Comparison of ENCODE assay signal across 22 cellular contexts in the genomic region with DNA sequence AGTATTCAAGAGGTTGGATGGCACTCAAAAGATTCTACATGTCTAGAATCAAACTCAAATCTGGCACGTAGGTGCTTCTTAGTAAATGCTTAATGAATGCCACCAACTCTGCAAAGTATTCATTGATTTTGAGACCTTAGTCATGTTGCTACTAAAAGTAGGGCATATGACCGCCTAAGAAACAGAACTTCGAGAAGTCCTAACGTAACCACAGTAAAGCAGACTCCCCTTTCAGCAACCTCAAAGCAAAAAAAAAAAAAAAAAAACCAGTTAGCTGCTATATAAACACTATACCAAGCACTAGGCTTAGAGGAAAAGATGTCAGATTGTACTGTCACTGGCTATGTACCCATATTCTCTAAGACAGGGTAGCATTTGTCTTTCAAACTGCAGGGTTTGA. TPM values are rescaled to one million over a fixed set of nuclear protein-coding genes. Genes with fewer than 3 reads are reported as not detected.
DNase-seq lines count a peak whose midpoint lies in the region; ATAC-seq, FAIRE-seq and TF ChIP-seq lines count a peak whose summit lies in the region.
"Had no signal": no experiment of that assay in that cellular context is flagged by ENCODE, and none has a peak within 500 bp of the region (broad histone marks: within the 10 kb centered on the region; RNA-seq: fewer than 3 reads in every experiment).

No MANE protein-coding gene starts in this region.

- H3K27ac ChIP-seq in CD4-positive, alpha-beta memory T cell (ENCODE audit: low read depth, low read length), result no peak overlapping the region
- H3K27ac ChIP-seq: 22Rv1, BLaER1, GM23248 had no signal

- no peak for TF ChIP-seq POLR2A in GM12892 (IDR thresholded peaks at IDR 0.05; ENCODE audit: low read depth, low read length)

- POLR2A ChIA-PET in activated CD4-positive, alpha-beta T cell treated with anti-CD3 and anti-CD28 coated beads for 36 hours (lab: Charles Lee), result interaction anchor here (0.7 kb wide), 1 partner anchor 34 kb away, joined by 3 read pairs; no protein-coding TSS in a partner anchor
- POLR2A ChIA-PET in CD4-positive, alpha-beta memory T cell (lab: Charles Lee; ENCODE audit: partially characterized antibody), result no interaction called here
- POLR2A ChIA-PET in activated CD4-positive, alpha-beta memory T cell treated with anti-CD3 and anti-CD28 coated beads, Interleukin-2, amount 10 ng/mL, durations not matched to agents 7 days and 5 days (lab: Charles Lee), result no interaction called here

- DNase-seq in activated CD4-positive, alpha-beta T cell treated with anti-CD3 and anti-CD28 coated beads for 36 hours, result no peak
- DNase-seq in activated CD4-positive, alpha-beta T cell treated with anti-CD3 and anti-CD28 coated beads for 4 hours, result no peak
- peak in 4 of 5 donors; percentile 7 to 30 (median 20) for DNase-seq in CD4-positive, alpha-beta memory T cell
- DNase-seq in activated CD4-positive, alpha-beta memory T cell treated with anti-CD3 and anti-CD28 coated beads, Interleukin-2, amount 10 ng/mL, durations not matched to agents 7 days and 5 days, result no peak
- DNase-seq in nephron progenitor cell (no peak), A172 (ENCODE audit: low spot score) (no peak), SW480 (ENCODE audit: low spot score) (no peak), GM12892 (ENCODE audit: insufficient read length) (no peak)
- DNase-seq: DMS79, GM23248, MV-4-11, NCI-H1417 treated with DMSO at 0.1 percent for 48 hours, NCI-H2029, NCI-H2171 treated with DMSO at 0.1 percent for 48 hours, SHP77 had no signal

- H3K36me3 ChIP-seq in CD4-positive, alpha-beta memory T cell (ENCODE audit: insufficient read depth, low read length), result peaks cover 55% of the 10 kb centered on the region

- intact Hi-C loops in activated CD4-positive, alpha-beta T cell treated with anti-CD3 and anti-CD28 coated beads for 36 hours (cut with DNase I, micrococcal nuclease), result loop anchor here in 1 of 2 experiments (10.0 kb wide), 1 partner anchor 505 kb away; no protein-coding TSS in a partner anchor
- intact Hi-C loops in CD4-positive, alpha-beta memory T cell (cut with micrococcal nuclease), result no loop called here

- H3K4me1 Mint-ChIP-seq in activated CD4-positive, alpha-beta T cell treated with anti-CD3 and anti-CD28 coated beads for 36 hours, result peaks cover 14% of the 10 kb centered on the region
- peaks cover 8 to 20% (median 14%) of the 10 kb centered on the region in 4 donors for H3K4me1 Mint-ChIP-seq in CD4-positive, alpha-beta memory T cell
- peaks cover 11% of the 10 kb centered on the region for H3K4me1 Mint-ChIP-seq in activated CD4-positive, alpha-beta memory T cell treated with anti-CD3 and anti-CD28 coated beads, Interleukin-2, amount 10 ng/mL, durations not matched to agents 7 days and 5 days
- peaks cover 7% of the 10 kb centered on the region for H3K4me1 Mint-ChIP-seq in nephron progenitor cell
- H3K4me1 Mint-ChIP-seq: IgD-negative memory B cell had no signal

- no peak for FAIRE-seq in GM12892 (lab: Jason Lieb, UNC)
- FAIRE-seq: GM12878, GM19239, RCC 7860 had no signal

- CTCF ChIA-PET in activated CD4-positive, alpha-beta T cell treated with anti-CD3 and anti-CD28 coated beads for 36 hours (lab: Charles Lee), result no interaction called here
- CTCF ChIA-PET in CD4-positive, alpha-beta memory T cell (lab: Charles Lee; ENCODE audit: partially characterized antibody), result no interaction called here
- CTCF ChIA-PET in activated CD4-positive, alpha-beta memory T cell treated with anti-CD3 and anti-CD28 coated beads, Interleukin-2, amount 10 ng/mL, durations not matched to agents 7 days and 5 days (lab: Charles Lee), result no interaction called here

- no peaks in the 10 kb centered on the region for H3K27me3 ChIP-seq in CD4-positive, alpha-beta memory T cell (ENCODE audit: insufficient read depth, low read length)
- H3K27me3 ChIP-seq: BLaER1 had no signal

- H3K4me3 ChIP-seq in CD4-positive, alpha-beta memory T cell (ENCODE audit: low read length in 2 of 2), result no peak overlapping the region
- H3K4me3 ChIP-seq: BLaER1, GM12878, GM23248 had no signal

- ATAC-seq in activated CD4-positive, alpha-beta T cell treated with anti-CD3 and anti-CD28 coated beads for 36 hours, result peak; percentile 37
- ATAC-seq: GM12878, HCT116 had no signal

- H3K4me1 ChIP-seq in CD4-positive, alpha-beta memory T cell (ENCODE audit: insufficient read depth, low read length), result no peaks in the 10 kb centered on the region
- H3K4me1 ChIP-seq: BLaER1 had no signal

- peaks cover 70% of the 10 kb centered on the region for H3K36me3 Mint-ChIP-seq in activated CD4-positive, alpha-beta T cell treated with anti-CD3 and anti-CD28 coated beads for 36 hours (ENCODE audit: low read depth)
- peaks cover 55 to 87% of the 10 kb centered on the region in 2 donors for H3K36me3 Mint-ChIP-seq in CD4-positive, alpha-beta memory T cell
- H3K36me3 Mint-ChIP-seq in activated CD4-positive, alpha-beta memory T cell treated with anti-CD3 and anti-CD28 coated beads, Interleukin-2, amount 10 ng/mL, durations not matched to agents 7 days and 5 days (ENCODE audit: low read depth), result peaks cover 87% of the 10 kb centered on the region
- H3K36me3 Mint-ChIP-seq in nephron progenitor cell (ENCODE audit: low read depth), result peaks cover 80% of the 10 kb centered on the region

- H3K9me3 Mint-ChIP-seq in activated CD4-positive, alpha-beta T cell treated with anti-CD3 and anti-CD28 coated beads for 36 hours (ENCODE audit: low read depth), result no peaks in the 10 kb centered on the region
- H3K9me3 Mint-ChIP-seq in CD4-positive, alpha-beta memory T cell, result no peaks in the 10 kb centered on the region
- H3K9me3 Mint-ChIP-seq in activated CD4-positive, alpha-beta memory T cell treated with anti-CD3 and anti-CD28 coated beads, Interleukin-2, amount 10 ng/mL, durations not matched to agents 7 days and 5 days, result no peaks in the 10 kb centered on the region
- H3K9me3 Mint-ChIP-seq in nephron progenitor cell, result no peaks in the 10 kb centered on the region
- H3K9me3 Mint-ChIP-seq: IgD-negative memory B cell had no signal

- no peaks in the 10 kb centered on the region for H3K27me3 Mint-ChIP-seq in activated CD4-positive, alpha-beta T cell treated with anti-CD3 and anti-CD28 coated beads for 36 hours
- no peaks in the 10 kb centered on the region for H3K27me3 Mint-ChIP-seq in CD4-positive, alpha-beta memory T cell
- no peaks in the 10 kb centered on the region for H3K27me3 Mint-ChIP-seq in activated CD4-positive, alpha-beta memory T cell treated with anti-CD3 and anti-CD28 coated beads, Interleukin-2, amount 10 ng/mL, durations not matched to agents 7 days and 5 days
- no peaks in the 10 kb centered on the region for H3K27me3 Mint-ChIP-seq in nephron progenitor cell (ENCODE audit: low read depth, poor library complexity)
- H3K27me3 Mint-ChIP-seq: IgD-negative memory B cell had no signal

- H3K9me3 ChIP-seq in CD4-positive, alpha-beta memory T cell (ENCODE audit: control insufficient read depth in 1 of 2, low read length in 2 of 2), result no peaks in the 10 kb centered on the region
- H3K9me3 ChIP-seq: BLaER1 had no signal

- no peak for TF ChIP-seq CTCF in nephron progenitor cell (IDR thresholded peaks at IDR 0.05)

- no peak overlapping the region for H3K4me3 Mint-ChIP-seq in activated CD4-positive, alpha-beta T cell treated with anti-CD3 and anti-CD28 coated beads for 36 hours
- no peak overlapping the region for H3K4me3 Mint-ChIP-seq in CD4-positive, alpha-beta memory T cell
- no peak overlapping the region for H3K4me3 Mint-ChIP-seq in activated CD4-positive, alpha-beta memory T cell treated with anti-CD3 and anti-CD28 coated beads, Interleukin-2, amount 10 ng/mL, durations not matched to agents 7 days and 5 days
- no peak overlapping the region for H3K4me3 Mint-ChIP-seq in nephron progenitor cell
- H3K4me3 Mint-ChIP-seq: IgD-negative memory B cell had no signal

- H3K27ac Mint-ChIP-seq in activated CD4-positive, alpha-beta T cell treated with anti-CD3 and anti-CD28 coated beads for 36 hours, result no peak overlapping the region
- H3K27ac Mint-ChIP-seq in CD4-positive, alpha-beta memory T cell, result peak overlapping the region in 4 of 7 donors; percentile 33 to 77 (median 59)
- peak overlapping the region; percentile 40 for H3K27ac Mint-ChIP-seq in activated CD4-positive, alpha-beta memory T cell treated with anti-CD3 and anti-CD28 coated beads, Interleukin-2, amount 10 ng/mL, durations not matched to agents 7 days and 5 days
- peak overlapping the region; percentile 95 for H3K27ac Mint-ChIP-seq in nephron progenitor cell

RNA-seq across cellular contexts. Expression of a gene that starts 33.9 kb away (rescaled TPM):
- total RNA-seq in activated CD4-positive, alpha-beta T cell treated with anti-CD3 and anti-CD28 coated beads for 36 hours, result 100 to 1,000 TPM; 200 to 245 TPM
- 100 to 1,000 TPM; 184 to 185 TPM for total RNA-seq in CD4-positive, alpha-beta memory T cell
- polyA plus RNA-seq in CD4-positive, alpha-beta memory T cell, result 10 to 100 TPM; 28.7 to 63.7 TPM
- total RNA-seq in activated CD4-positive, alpha-beta memory T cell treated with anti-CD3 and anti-CD28 coated beads, Interleukin-2, amount 10 ng/mL, durations not matched to agents 7 days and 5 days, result 100 to 1,000 TPM; 144 to 149 TPM
- 121 and 151 TPM in 2 replicates for total RNA-seq in A172 (2014; rRNA removed; shearing (Covaris generic))
- polyA plus RNA-seq in GM12892 (2012; ENCODE audit: missing spikeins), result 91.4 TPM

RNA-seq across cellular contexts. Expression of a gene that starts 34.3 kb away (rescaled TPM):
- 10 to 100 TPM; 38.1 to 45.5 TPM for total RNA-seq in activated CD4-positive, alpha-beta T cell treated with anti-CD3 and anti-CD28 coated beads for 36 hours
- 10 to 100 TPM; 23.4 to 25.8 TPM for total RNA-seq in CD4-positive, alpha-beta memory T cell
- 1 to 10 TPM in 1 of 2 donors, under 1 TPM in 1; 0.87 to 3.6 TPM for polyA plus RNA-seq in CD4-positive, alpha-beta memory T cell
- total RNA-seq in activated CD4-positive, alpha-beta memory T cell treated with anti-CD3 and anti-CD28 coated beads, Interleukin-2, amount 10 ng/mL, durations not matched to agents 7 days and 5 days, result 10 to 100 TPM; 25.2 to 29.7 TPM
- 29.4 and 33.1 TPM in 2 replicates for total RNA-seq in A172 (2014; rRNA removed; shearing (Covaris generic))
- 16.7 TPM for polyA plus RNA-seq in GM12892 (2012; ENCODE audit: missing spikeins)

RNA-seq across cellular contexts. Expression of a gene that starts 55.3 kb away (rescaled TPM):
- 100 to 1,000 TPM; 172 to 182 TPM for total RNA-seq in activated CD4-positive, alpha-beta T cell treated with anti-CD3 and anti-CD28 coated beads for 36 hours
- 10 to 100 TPM; 77.2 to 82.7 TPM for total RNA-seq in CD4-positive, alpha-beta memory T cell
- 10 to 100 TPM; 49.8 to 78.9 TPM for polyA plus RNA-seq in CD4-positive, alpha-beta memory T cell
- 100 to 1,000 TPM; 144 to 147 TPM for total RNA-seq in activated CD4-positive, alpha-beta memory T cell treated with anti-CD3 and anti-CD28 coated beads, Interleukin-2, amount 10 ng/mL, durations not matched to agents 7 days and 5 days
- total RNA-seq in A172 (2014; rRNA removed; shearing (Covaris generic)), result 83.8 and 92.7 TPM in 2 replicates
- 88.2 TPM for polyA plus RNA-seq in GM12892 (2012; ENCODE audit: missing spikeins)

RNA-seq across cellular contexts. Expression of a gene that starts 59.3 kb away (rescaled TPM):
- total RNA-seq in activated CD4-positive, alpha-beta T cell treated with anti-CD3 and anti-CD28 coated beads for 36 hours, result 10 to 100 TPM; 83.2 to 93.2 TPM
- total RNA-seq in CD4-positive, alpha-beta memory T cell, result 10 to 100 TPM; 24.1 to 26.1 TPM
- 10 to 100 TPM; 30.9 to 39.6 TPM for polyA plus RNA-seq in CD4-positive, alpha-beta memory T cell
- total RNA-seq in activated CD4-positive, alpha-beta memory T cell treated with anti-CD3 and anti-CD28 coated beads, Interleukin-2, amount 10 ng/mL, durations not matched to agents 7 days and 5 days, result 10 to 100 TPM; 46.0 to 47.6 TPM
- total RNA-seq in A172 (2014; rRNA removed; shearing (Covaris generic)), result 69.8 and 74.0 TPM in 2 replicates
- polyA plus RNA-seq in GM12892 (2012; ENCODE audit: missing spikeins), result 86.3 TPM

Comparison
In these comparisons a context has a peak if more than half of its experiments do, and no peak if none do; other contexts are left out.
1. DNase-seq: peak in CD4-positive, alpha-beta memory T cell (4 of 5); none in activated CD4-positive, alpha-beta T cell treated with anti-CD3 and anti-CD28 coated beads for 36 hours (single experiment), activated CD4-positive, alpha-beta T cell treated with anti-CD3 and anti-CD28 coated beads for 4 hours (0 of 2), activated CD4-positive, alpha-beta memory T cell treated with anti-CD3 and anti-CD28 coated beads, Interleukin-2, amount 10 ng/mL, durations not matched to agents 7 days and 5 days (single experiment), nephron progenitor cell (single experiment), A172 (single experiment), SW480 (single experiment) and GM12892 (single experiment).